ENCODE assay signal across 27 cellular contexts in genomic region chr6:88545991-88546390, GRCh38.
"Had no signal": no experiment of that assay in that cellular context is flagged by ENCODE, and none has a peak within 500 bp of the region (broad histone marks: within the 10 kb centered on the region; RNA-seq: fewer than 3 reads in every experiment).

No MANE protein-coding gene starts in this region.

- H3K27ac ChIP-seq: ascending aorta, breast epithelium, cardiac muscle cell, colonic mucosa, epithelial cell of prostate, esophagus squamous epithelium, gastroesophageal sphincter had no signal

- H3K4me1 ChIP-seq: ascending aorta, breast epithelium, colonic mucosa, esophagus squamous epithelium, gastroesophageal sphincter had no signal

- H3K27me3 ChIP-seq: ascending aorta, breast epithelium, cardiac muscle cell, colonic mucosa, esophagus squamous epithelium, gastroesophageal sphincter had no signal

- FAIRE-seq: endometrium, endothelial cell of umbilical vein had no signal

- ATAC-seq: activated CD4-positive, alpha-beta T cell treated with anti-CD3 and anti-CD28 coated beads for 36 hours; activated CD8-positive, alpha-beta memory T cell treated with anti-CD3 and anti-CD28 coated beads, Interleukin-2, amount 10 ng/mL, durations not matched to agents 7 days and 5 days; activated CD8-positive, alpha-beta T cell treated with anti-CD3 and anti-CD28 coated beads, Interleukin-2, amount 10 ng/mL, durations not matched to agents 7 days and 5 days; activated naive CD8-positive, alpha-beta T cell treated with anti-CD3 and anti-CD28 coated beads, Interleukin-2, amount 50 U/mL, for 24 hours; gastroesophageal sphincter had no signal

- H3K9me3 ChIP-seq: ascending aorta, breast epithelium, colonic mucosa, esophagus squamous epithelium, gastroesophageal sphincter had no signal

- DNase-seq: activated CD4-positive, alpha-beta memory T cell treated with anti-CD3 and anti-CD28 coated beads for 36 hours; activated CD4-positive, alpha-beta T cell treated with anti-CD3 and anti-CD28 coated beads for 36 hours; activated CD4-positive, alpha-beta T cell treated with anti-CD3 and anti-CD28 coated beads, Interleukin-2, amount 10 ng/mL, durations not matched to agents 24 days and 14 days; activated CD4-positive, CD25-positive, alpha-beta regulatory T cell; activated CD4-positive, CD25-positive, alpha-beta regulatory T cell treated with anti-CD3 and anti-CD28 coated beads, Interleukin-2, amount 50 U/mL, for 72 hours; activated CD8-positive, alpha-beta memory T cell treated with anti-CD3 and anti-CD28 coated beads, Interleukin-2, amount 10 ng/mL, durations not matched to agents 7 days and 5 days; activated CD8-positive, alpha-beta memory T cell treated with anti-CD3 and anti-CD28 coated beads, Interleukin-2, amount 50 U/mL, for 4 hours; activated CD8-positive, alpha-beta T cell treated with anti-CD3 and anti-CD28 coated beads, Interleukin-2, amount 10 ng/mL, durations not matched to agents 7 days and 5 days; activated effector memory CD4-positive, alpha-beta T cell treated with anti-CD3 and anti-CD28 coated beads, Interleukin-2, amount 50 U/mL, for 16 hours; activated naive CD4-positive, alpha-beta T cell treated with anti-CD3 and anti-CD28 coated beads for 36 hours; activated naive CD8-positive, alpha-beta T cell treated with anti-CD3 and anti-CD28 coated beads for 36 hours; activated naive CD8-positive, alpha-beta T cell treated with anti-CD3 and anti-CD28 coated beads, Interleukin-2, amount 50 U/mL, for 24 hours; activated T-cell treated with anti-CD3 and anti-CD28 coated beads, Interleukin-2, amount 50 U/mL, for 1 hour; activated T-cell treated with anti-CD3 and anti-CD28 coated beads, Interleukin-2, amount 50 U/mL, for 48 hours; central memory CD4-positive, alpha-beta T cell; cerebellar nuclear complex; colonic mucosa; effector CD8-positive, alpha-beta T cell; esophagus squamous epithelium; T-helper 2 cell had no signal

- H3K36me3 ChIP-seq: ascending aorta, breast epithelium, cardiac muscle cell, colonic mucosa, esophagus squamous epithelium, gastroesophageal sphincter had no signal

- H3K4me3 ChIP-seq: ascending aorta, breast epithelium, cardiac muscle cell, colonic mucosa, esophagus squamous epithelium, gastroesophageal sphincter had no signal
